Comparison of ENCODE assay signal across 8 cellular contexts in genomic region chr5:123036391-123037103, GRCh38. TPM values are rescaled to one million over a fixed set of nuclear protein-coding genes. Genes with fewer than 3 reads are reported as not detected.
A peak's percentile ranks its signal among the peaks of the same experiment; 100 is the strongest.
DNase-seq lines count a peak whose midpoint lies in the region; ATAC-seq, FAIRE-seq and TF ChIP-seq lines count a peak whose summit lies in the region.

TSS of gene PPIC (minus strand) at chr5:123036725. CDS start at chr5:123036625, 100 bp downstream.

- peaks cover 0 to 32% (median 25%) of the 10 kb centered on the region in 4 donors for H3K4me1 ChIP-seq in sigmoid colon

- WGBS in sigmoid colon, 2 donors, result 1% methylated on average over 84 of the region's 84 CpGs

- FAIRE-seq in RCC 7860 (lab: Jason Lieb, UNC), result no peak

- intact Hi-C loops in sigmoid colon (cut with DNase I), result loop anchor here (1.0 to 10.0 kb wide), 10 partner anchors 54 to 1072 kb away; partner anchors contain the start of genes CEP120, SNX2, SNX24 and SRFBP1

- no peaks in the 10 kb centered on the region for H3K9me3 ChIP-seq in sigmoid colon

- peak; percentile 45 for ATAC-seq in HG03280 (IDR thresholded peaks at IDR 0.05; ENCODE audit: unreplicated experiment)

- H3K4me3 ChIP-seq in sigmoid colon, result peak within 1 kb of the TSS; percentile 64 to 88 (median 86)

- no peaks in the 10 kb centered on the region for H3K36me3 ChIP-seq in sigmoid colon

- H3K27me3 ChIP-seq in sigmoid colon, result no peaks in the 10 kb centered on the region

- DNase-seq in COLO668 (lab: John Stamatoyannopoulos, UW; ENCODE audit: unreplicated experiment) (peak; percentile 74), RCC 7860 (ENCODE audit: low spot score) (peak; percentile 65), cerebellar cortex (ENCODE audit: low spot score) (peak; percentile 21), iPS-NIHi7 (ENCODE audit: extremely low spot score) (peak; percentile 90), sigmoid colon (peak; percentile 95), NK-92 (lab: John Stamatoyannopoulos, UW; ENCODE audit: unreplicated experiment) (no peak)

- in situ Hi-C loops in GM18951 (cut with MboI; ENCODE audit: low sequenced_read_pairs, unreplicated experiment), result no loop called here

- TF ChIP-seq POLR2A in GM18951 (IDR thresholded peaks at IDR 0.05; ENCODE audit: extremely low read depth, insufficient read depth, insufficient read length) (peak; percentile 31), sigmoid colon (IDR thresholded peaks at IDR 0.05) (peak; percentile 48 to 74)

- peak within 1 kb of the TSS; percentile 93 to 96 (median 94) for H3K27ac ChIP-seq in sigmoid colon

- no peak for TF ChIP-seq EP300 in sigmoid colon (IDR thresholded peaks at IDR 0.05)

- no peak for TF ChIP-seq CTCF in sigmoid colon (IDR thresholded peaks at IDR 0.05)

RNA-seq across cellular contexts. Expression of gene PPIC, which starts in this region (rescaled TPM):
- total RNA-seq in sigmoid colon, result 10 to 100 TPM; 26.5 to 79.2 (median 58.4) TPM
- 10 to 100 TPM; 21.6 to 42.7 (median 27.0) TPM for polyA plus RNA-seq in sigmoid colon
